Comparison of ENCODE assay signal across 8 cellular contexts in genomic region chr12:117854339-117855012, GRCh38.
DNase-seq lines count a peak whose midpoint lies in the region; FAIRE-seq and TF ChIP-seq lines count a peak whose summit lies in the region.

No MANE protein-coding gene starts in this region.

- TF ChIP-seq CTCF in RWPE1 (conservative IDR thresholded peaks at IDR 0.05; ENCODE audit: low read depth) (peak; percentile 74), MCF 10A (IDR thresholded peaks at IDR 0.05; ENCODE audit: unreplicated experiment) (peak; percentile 69), mesothelial cell of epicardium (IDR thresholded peaks at IDR 0.05; ENCODE audit: unreplicated experiment) (peak; percentile 70)

- H3K4me3 Mint-ChIP-seq in MCF 10A (ENCODE audit: unreplicated experiment) (no peak overlapping the region), mesothelial cell of epicardium (no peak overlapping the region)

- no TSS peak for BruUV-seq in MCF 10A (replicated peaks; lab: Mats Ljungman, UMichigan)

- H3K9ac ChIP-seq in Karpas-422 (ENCODE audit: low read length) = no peak overlapping the region

- POLR2A ChIA-PET in RWPE1 (lab: Yijun Ruan, JAX; ENCODE audit: low non-redundant PET) = no interaction called here
- POLR2A ChIA-PET in MCF 10A (lab: Yijun Ruan, JAX) = interaction anchor here (0.6 to 1.0 kb wide), 2 partner anchors 98 to 157 kb away, joined by 4 to 7 read pairs; no protein-coding TSS in a partner anchor

- H3K36me3 ChIP-seq in Karpas-422 (ENCODE audit: insufficient read depth, low read length) = no peaks in the 10 kb centered on the region

- H3K36me3 Mint-ChIP-seq in MCF 10A (ENCODE audit: insufficient read depth, unreplicated experiment) = no peaks in the 10 kb centered on the region
- no peaks in the 10 kb centered on the region for H3K36me3 Mint-ChIP-seq in mesothelial cell of epicardium

- H3K9me3 Mint-ChIP-seq in MCF 10A (ENCODE audit: unreplicated experiment) (no peaks in the 10 kb centered on the region), mesothelial cell of epicardium (peaks cover 4% of the 10 kb centered on the region)

- H3K27ac ChIP-seq in Karpas-422 (ENCODE audit: low read length) (no peak overlapping the region), RWPE1 (peak overlapping the region; percentile 43)

- H3K79me2 ChIP-seq in Karpas-422 (ENCODE audit: low read length) = no peaks in the 10 kb centered on the region

- H3K27me3 Mint-ChIP-seq in MCF 10A (ENCODE audit: insufficient read depth, unreplicated experiment) (peaks cover 4% of the 10 kb centered on the region), mesothelial cell of epicardium (ENCODE audit: low read depth) (peaks cover 13% of the 10 kb centered on the region)

- intact Hi-C loops in MCF 10A (cut with micrococcal nuclease) = loop anchor here (5.0 kb wide), 1 partner anchor 827 kb away; no protein-coding TSS in a partner anchor

- no peaks in the 10 kb centered on the region for H3K4me1 ChIP-seq in Karpas-422 (ENCODE audit: low read length)

- DNase-seq in NCI-H1092 treated with DMSO at 0.1 percent for 48 hours (lab: John Stamatoyannopoulos, UW) = peak; percentile 25
- no peak for DNase-seq in NCI-H1092 (lab: John Stamatoyannopoulos, UW)
- peak; percentile 88 for DNase-seq in Karpas-422
- peak; percentile 48 for DNase-seq in RWPE1 (ENCODE audit: low spot score)
- peak; percentile 77 for DNase-seq in MCF 10A (ENCODE audit: unreplicated experiment)
- no peak for DNase-seq in mesothelial cell of epicardium (ENCODE audit: low spot score in 2 of 2, unreplicated experiment in 2 of 2)
- no peak for DNase-seq in RCC 7860 (ENCODE audit: low spot score)
- no peak for DNase-seq in activated gamma-delta T cell treated with Interleukin-2 at 50 U/mL for 16 hours

- no peak overlapping the region for H3K4me3 ChIP-seq in Karpas-422 (ENCODE audit: low read length)

- CTCF ChIA-PET in RWPE1 (lab: Yijun Ruan, JAX) = interaction anchor here (0.6 to 1.2 kb wide), 9 partner anchors 17 to 1970 kb away, joined by 3 to 10 read pairs (median 5); no protein-coding TSS in a partner anchor
- CTCF ChIA-PET in MCF 10A (lab: Yijun Ruan, JAX) = interaction anchor here (0.6 to 9.1 kb wide), 25 partner anchors 9 to 1771 kb away, joined by 3 to 115 read pairs (median 3); no protein-coding TSS in a partner anchor

- no peak overlapping the region for H3K4me2 ChIP-seq in Karpas-422 (ENCODE audit: low read depth, low read length, poor library complexity, severe bottlenecking)

- no peaks in the 10 kb centered on the region for H3K9me3 ChIP-seq in Karpas-422 (ENCODE audit: low read length)

- no peaks in the 10 kb centered on the region for H3K27me3 ChIP-seq in Karpas-422 (ENCODE audit: low read length)

- H4K20me1 ChIP-seq in Karpas-422 (ENCODE audit: insufficient read depth, low read depth, low read length) = no peaks in the 10 kb centered on the region

- H3K4me1 Mint-ChIP-seq in MCF 10A (ENCODE audit: insufficient read depth, unreplicated experiment) (peaks cover 4% of the 10 kb centered on the region), mesothelial cell of epicardium (no peaks in the 10 kb centered on the region)

- no peak for FAIRE-seq in RCC 7860 (lab: Jason Lieb, UNC)

- no peak overlapping the region for H2AFZ ChIP-seq in Karpas-422 (ENCODE audit: low read length)

- no peaks in the 10 kb centered on the region for H3K9me2 ChIP-seq in Karpas-422 (replicated peaks; ENCODE audit: insufficient read depth, low read length)

- no peak overlapping the region for H3K27ac Mint-ChIP-seq in MCF 10A (ENCODE audit: low read depth, unreplicated experiment)
- no peak overlapping the region for H3K27ac Mint-ChIP-seq in mesothelial cell of epicardium

Comparison
In these comparisons a context has a peak if more than half of its experiments do, and no peak if none do; other contexts are left out.
1. DNase-seq: peak in NCI-H1092 treated with DMSO at 0.1 percent for 48 hours (single experiment), Karpas-422 (single experiment), RWPE1 (single experiment) and MCF 10A (single experiment); none in NCI-H1092 (single experiment), mesothelial cell of epicardium (0 of 2), RCC 7860 (single experiment) and activated gamma-delta T cell treated with Interleukin-2 at 50 U/mL for 16 hours (single experiment).
2. Peak in every context shown above with its lines, with median percentiles within 50 percentile points of each other: CTCF ChIP-seq.